Comparison of ENCODE assay signal across 1 cellular context in the genomic region with DNA sequence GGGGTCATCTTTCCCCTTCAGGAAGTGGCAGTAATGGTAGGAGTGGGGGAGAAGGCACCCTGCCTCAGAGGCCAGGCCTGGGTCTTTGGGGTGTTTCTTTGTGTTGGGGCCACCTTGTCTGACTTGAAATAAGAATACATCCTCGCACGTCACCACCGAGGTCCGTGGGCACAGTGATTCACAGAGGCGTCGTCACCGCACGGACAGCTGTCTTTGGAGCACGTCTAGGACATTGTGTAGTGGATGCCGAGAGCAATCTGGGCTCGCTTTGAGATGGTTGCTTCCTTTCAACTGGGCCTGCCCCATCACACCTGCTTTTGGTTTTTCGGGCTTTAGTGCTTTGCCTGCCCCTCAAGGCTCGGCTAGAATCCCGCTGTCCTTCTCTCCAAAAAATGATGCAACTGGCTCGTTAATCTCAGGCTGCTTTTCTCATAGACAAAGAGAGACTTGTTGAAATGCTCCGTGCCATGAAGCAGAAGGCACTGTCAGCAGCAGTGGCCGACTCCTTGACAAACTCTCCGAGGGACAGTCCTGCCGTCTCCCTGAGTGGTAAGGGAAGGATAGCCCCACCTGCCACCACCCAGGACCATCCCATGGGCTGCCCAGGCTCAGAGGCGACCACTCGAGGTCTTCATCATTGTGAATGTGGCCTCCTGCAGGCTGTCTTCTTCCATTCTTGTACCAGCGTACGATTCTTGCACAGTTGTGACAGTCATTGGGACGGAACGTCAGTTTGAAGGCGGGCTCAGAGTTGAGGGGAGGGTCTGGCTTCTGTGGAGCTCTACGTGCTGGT.
TF ChIP-seq lines count a peak whose summit lies in the region.

No MANE protein-coding gene starts in this region.

TF ChIP-seq in HepG2, 621 proteins besides CTCF, POLR2A, EP300 and RAD21:
- TF ChIP-seq, protein P1, sequence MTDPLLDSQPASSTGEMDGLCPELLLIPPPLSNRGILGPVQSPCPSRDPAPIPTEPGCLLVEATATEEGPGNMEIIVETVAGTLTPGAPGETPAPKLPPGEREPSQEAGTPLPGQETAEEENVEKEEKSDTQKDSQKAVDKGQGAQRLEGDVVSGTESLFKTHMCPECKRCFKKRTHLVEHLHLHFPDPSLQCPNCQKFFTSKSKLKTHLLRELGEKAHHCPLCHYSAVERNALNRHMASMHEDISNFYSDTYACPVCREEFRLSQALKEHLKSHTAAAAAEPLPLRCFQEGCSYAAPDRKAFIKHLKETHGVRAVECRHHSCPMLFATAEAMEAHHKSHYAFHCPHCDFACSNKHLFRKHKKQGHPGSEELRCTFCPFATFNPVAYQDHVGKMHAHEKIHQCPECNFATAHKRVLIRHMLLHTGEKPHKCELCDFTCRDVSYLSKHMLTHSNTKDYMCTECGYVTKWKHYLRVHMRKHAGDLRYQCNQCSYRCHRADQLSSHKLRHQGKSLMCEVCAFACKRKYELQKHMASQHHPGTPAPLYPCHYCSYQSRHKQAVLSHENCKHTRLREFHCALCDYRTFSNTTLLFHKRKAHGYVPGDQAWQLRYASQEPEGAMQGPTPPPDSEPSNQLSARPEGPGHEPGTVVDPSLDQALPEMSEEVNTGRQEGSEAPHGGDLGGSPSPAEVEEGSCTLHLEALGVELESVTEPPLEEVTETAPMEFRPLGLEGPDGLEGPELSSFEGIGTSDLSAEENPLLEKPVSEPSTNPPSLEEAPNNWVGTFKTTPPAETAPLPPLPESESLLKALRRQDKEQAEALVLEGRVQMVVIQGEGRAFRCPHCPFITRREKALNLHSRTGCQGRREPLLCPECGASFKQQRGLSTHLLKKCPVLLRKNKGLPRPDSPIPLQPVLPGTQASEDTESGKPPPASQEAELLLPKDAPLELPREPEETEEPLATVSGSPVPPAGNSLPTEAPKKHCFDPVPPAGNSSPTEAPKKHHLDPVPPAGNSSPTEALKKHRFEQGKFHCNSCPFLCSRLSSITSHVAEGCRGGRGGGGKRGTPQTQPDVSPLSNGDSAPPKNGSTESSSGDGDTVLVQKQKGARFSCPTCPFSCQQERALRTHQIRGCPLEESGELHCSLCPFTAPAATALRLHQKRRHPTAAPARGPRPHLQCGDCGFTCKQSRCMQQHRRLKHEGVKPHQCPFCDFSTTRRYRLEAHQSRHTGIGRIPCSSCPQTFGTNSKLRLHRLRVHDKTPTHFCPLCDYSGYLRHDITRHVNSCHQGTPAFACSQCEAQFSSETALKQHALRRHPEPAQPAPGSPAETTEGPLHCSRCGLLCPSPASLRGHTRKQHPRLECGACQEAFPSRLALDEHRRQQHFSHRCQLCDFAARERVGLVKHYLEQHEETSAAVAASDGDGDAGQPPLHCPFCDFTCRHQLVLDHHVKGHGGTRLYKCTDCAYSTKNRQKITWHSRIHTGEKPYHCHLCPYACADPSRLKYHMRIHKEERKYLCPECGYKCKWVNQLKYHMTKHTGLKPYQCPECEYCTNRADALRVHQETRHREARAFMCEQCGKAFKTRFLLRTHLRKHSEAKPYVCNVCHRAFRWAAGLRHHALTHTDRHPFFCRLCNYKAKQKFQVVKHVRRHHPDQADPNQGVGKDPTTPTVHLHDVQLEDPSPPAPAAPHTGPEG (CRISPR knock-in tag; IDR thresholded peaks at IDR 0.05), result no peak
- TF ChIP-seq SMAD3 (CRISPR knock-in tag; IDR thresholded peaks at IDR 0.05) (no peak), NFKB2 (CRISPR knock-in tag; IDR thresholded peaks at IDR 0.05; ENCODE audit: borderline replicate concordance) (peak; percentile 34; the same call in 1 of the 2 replicates), CSRNP1 (CRISPR knock-in tag; IDR thresholded peaks at IDR 0.05) (no peak), ZBTB38 (CRISPR knock-in tag; IDR thresholded peaks at IDR 0.05) (peak; percentile 21; the same call in 1 of the 2 replicates)
TF ChIP-seq in HepG2: peak in this region for 2.
